In genomic region chr19:49874503-49875157, GRCh38 we compare ENCODE assay signal across 14 cellular contexts. TPM values are rescaled to one million over a fixed set of nuclear protein-coding genes. Genes with fewer than 3 reads are reported as not detected.
DNase-seq lines count a peak whose midpoint lies in the region; ATAC-seq and TF ChIP-seq lines count a peak whose summit lies in the region.
"Had no signal": no experiment of that assay in that cellular context is flagged by ENCODE, and none has a peak within 500 bp of the region (broad histone marks: within the 10 kb centered on the region; RNA-seq: fewer than 3 reads in every experiment).

No MANE protein-coding gene starts in this region.

- H3K4me1 ChIP-seq in MM.1S (ENCODE audit: low read length): peaks cover 16% of the 10 kb centered on the region

- ATAC-seq in HG02973 (IDR thresholded peaks at IDR 0.05; ENCODE audit: unreplicated experiment) (no peak), HG03175 (IDR thresholded peaks at IDR 0.05; ENCODE audit: unreplicated experiment) (no peak)
- ATAC-seq: activated T-helper 17 cell treated with anti-CD3 and anti-CD28 coated beads, Interleukin-2, amount 50 U/mL, for 72 hours; gastroesophageal sphincter had no signal

- intact Hi-C loops in dendritic cell treated with granulocyte-macrophage colony-stimulating factor and Interleukin-4, amounts not matched to agents 40 ng/mL and 50 ng/mL, for 4 days (cut with micrococcal nuclease): no loop called here

- no peak for TF ChIP-seq CTCF in MM.1S (IDR thresholded peaks at IDR 0.05; ENCODE audit: low read length)
- TF ChIP-seq CTCF in osteocyte (IDR thresholded peaks at IDR 0.05): no peak

- no peaks in the 10 kb centered on the region for H3K27me3 ChIP-seq in MM.1S (replicated peaks; ENCODE audit: insufficient read depth, low read length)
- H3K27me3 ChIP-seq: gastroesophageal sphincter, stomach had no signal

- peaks cover 12% of the 10 kb centered on the region; the same call in 1 of the 2 replicates for H3F3A ChIP-seq in MM.1S (ENCODE audit: insufficient read depth, low read length)

- H2AFZ ChIP-seq in MM.1S (ENCODE audit: low read length): no peak overlapping the region

- H4K20me1 ChIP-seq in MM.1S (ENCODE audit: insufficient read depth, low read length): no peaks in the 10 kb centered on the region

- H3K27ac Mint-ChIP-seq in T-helper 1 cell treated with Interleukin-12 subunit alpha and Interleukin-12 subunit beta and Interleukin-4 antibody, amounts not matched to agents 30 μg/mL and 1 μg/mL, for 36 hours: peak overlapping the region; percentile 18
- H3K27ac Mint-ChIP-seq in dendritic cell treated with granulocyte-macrophage colony-stimulating factor and Interleukin-4, amounts not matched to agents 40 ng/mL and 50 ng/mL, for 4 days: peak overlapping the region; percentile 7
- peak overlapping the region; percentile 64 for H3K27ac Mint-ChIP-seq in osteocyte (ENCODE audit: unreplicated experiment)
- H3K27ac Mint-ChIP-seq: activated T-helper 17 cell treated with anti-CD3 and anti-CD28 coated beads, Interleukin-2, amount 50 U/mL, for 72 hours had no signal

- no peaks in the 10 kb centered on the region for H3K27me3 Mint-ChIP-seq in T-helper 1 cell treated with Interleukin-12 subunit alpha and Interleukin-12 subunit beta and Interleukin-4 antibody, amounts not matched to agents 30 μg/mL and 1 μg/mL, for 36 hours (ENCODE audit: low read depth)
- no peaks in the 10 kb centered on the region for H3K27me3 Mint-ChIP-seq in dendritic cell treated with granulocyte-macrophage colony-stimulating factor and Interleukin-4, amounts not matched to agents 40 ng/mL and 50 ng/mL, for 4 days
- no peaks in the 10 kb centered on the region for H3K27me3 Mint-ChIP-seq in osteocyte (ENCODE audit: unreplicated experiment)
- H3K27me3 Mint-ChIP-seq: activated T-helper 17 cell treated with anti-CD3 and anti-CD28 coated beads, Interleukin-2, amount 50 U/mL, for 72 hours had no signal

- H3K4me3 ChIP-seq in MM.1S (ENCODE audit: low read length): no peak overlapping the region

- H3K79me2 ChIP-seq in MM.1S (ENCODE audit: low read length): peaks cover 60% of the 10 kb centered on the region

- no peaks in the 10 kb centered on the region for H3K36me3 ChIP-seq in MM.1S (replicated peaks; ENCODE audit: insufficient read depth, low read length)

- no peak overlapping the region for H3K4me3 Mint-ChIP-seq in T-helper 1 cell treated with Interleukin-12 subunit alpha and Interleukin-12 subunit beta and Interleukin-4 antibody, amounts not matched to agents 30 μg/mL and 1 μg/mL, for 36 hours
- H3K4me3 Mint-ChIP-seq in dendritic cell treated with granulocyte-macrophage colony-stimulating factor and Interleukin-4, amounts not matched to agents 40 ng/mL and 50 ng/mL, for 4 days: no peak overlapping the region
- peak overlapping the region; percentile 44 for H3K4me3 Mint-ChIP-seq in osteocyte (ENCODE audit: unreplicated experiment)
- H3K4me3 Mint-ChIP-seq: activated T-helper 17 cell treated with anti-CD3 and anti-CD28 coated beads, Interleukin-2, amount 50 U/mL, for 72 hours had no signal

- no peak overlapping the region; the same call in 1 of the 2 replicates for H3K9ac ChIP-seq in MM.1S (ENCODE audit: low read length)

- H3K36me3 Mint-ChIP-seq in T-helper 1 cell treated with Interleukin-12 subunit alpha and Interleukin-12 subunit beta and Interleukin-4 antibody, amounts not matched to agents 30 μg/mL and 1 μg/mL, for 36 hours (ENCODE audit: low read depth): peaks cover 8% of the 10 kb centered on the region
- H3K36me3 Mint-ChIP-seq in dendritic cell treated with granulocyte-macrophage colony-stimulating factor and Interleukin-4, amounts not matched to agents 40 ng/mL and 50 ng/mL, for 4 days (ENCODE audit: low read depth): no peaks in the 10 kb centered on the region
- peaks cover 12% of the 10 kb centered on the region for H3K36me3 Mint-ChIP-seq in osteocyte (ENCODE audit: unreplicated experiment)

- 0 out of 2 replicates have a peak overlapping the region, but pooled peaks have one; percentile 95 for H3K4me2 ChIP-seq in MM.1S (ENCODE audit: low read depth, low read length)

- H3K27ac ChIP-seq in MM.1S (ENCODE audit: low read length): no peak overlapping the region

- H3K9me3 ChIP-seq in MM.1S (replicated peaks; ENCODE audit: insufficient read depth, low read length): no peaks in the 10 kb centered on the region
- H3K9me3 ChIP-seq: gastroesophageal sphincter, stomach had no signal

- no peak for DNase-seq in T-helper 1 cell
- DNase-seq in MM.1S: no peak
- no peak for DNase-seq in osteocyte (ENCODE audit: extremely low spot score, unreplicated experiment)
- no peak for DNase-seq in foreskin melanocyte
- DNase-seq: NCI-H1930, nucleus accumbens, OCI-M1, stomach had no signal

- H3K4me1 Mint-ChIP-seq in T-helper 1 cell treated with Interleukin-12 subunit alpha and Interleukin-12 subunit beta and Interleukin-4 antibody, amounts not matched to agents 30 μg/mL and 1 μg/mL, for 36 hours (ENCODE audit: low read depth): peaks cover 38% of the 10 kb centered on the region
- H3K4me1 Mint-ChIP-seq in dendritic cell treated with granulocyte-macrophage colony-stimulating factor and Interleukin-4, amounts not matched to agents 40 ng/mL and 50 ng/mL, for 4 days (ENCODE audit: low read depth): peaks cover 64% of the 10 kb centered on the region
- peaks cover 29% of the 10 kb centered on the region for H3K4me1 Mint-ChIP-seq in osteocyte (ENCODE audit: unreplicated experiment)

- H3K9me3 Mint-ChIP-seq in T-helper 1 cell treated with Interleukin-12 subunit alpha and Interleukin-12 subunit beta and Interleukin-4 antibody, amounts not matched to agents 30 μg/mL and 1 μg/mL, for 36 hours: no peaks in the 10 kb centered on the region
- H3K9me3 Mint-ChIP-seq in dendritic cell treated with granulocyte-macrophage colony-stimulating factor and Interleukin-4, amounts not matched to agents 40 ng/mL and 50 ng/mL, for 4 days: no peaks in the 10 kb centered on the region
- no peaks in the 10 kb centered on the region for H3K9me3 Mint-ChIP-seq in osteocyte (ENCODE audit: unreplicated experiment)
- H3K9me3 Mint-ChIP-seq: activated T-helper 17 cell treated with anti-CD3 and anti-CD28 coated beads, Interleukin-2, amount 50 U/mL, for 72 hours had no signal

- no peaks in the 10 kb centered on the region for H3K9me2 ChIP-seq in MM.1S (replicated peaks; ENCODE audit: insufficient read depth, low read length)

RNA-seq across cellular contexts. Expression of gene AKT1S1, which starts 2.5 kb away (rescaled TPM):
- 59.7 and 61.2 TPM in 2 replicates for total RNA-seq in osteocyte

RNA-seq across cellular contexts. Expression of gene TBC1D17, which starts 2.9 kb away (rescaled TPM):
- total RNA-seq in osteocyte: 69.2 and 71.9 TPM in 2 replicates

RNA-seq across cellular contexts. Expression of gene PNKP, which starts 7.3 kb away (rescaled TPM):
- total RNA-seq in osteocyte: 68.3 and 76.4 TPM in 2 replicates

RNA-seq across cellular contexts. Expression of gene IL4I1, which starts 22.1 kb away (rescaled TPM):
- 0.55 TPM in 1 of 2 replicates, not detected in the other for total RNA-seq in osteocyte

RNA-seq across cellular contexts. Expression of gene PTOV1, which starts 23.7 kb away (rescaled TPM):
- 266 and 295 TPM in 2 replicates for total RNA-seq in osteocyte

Comparison
In these comparisons a context has a peak if more than half of its experiments do, and no peak if none do; other contexts are left out.
1. H3K27ac Mint-ChIP-seq: peak in every context shown above with its lines; median percentile 64 in osteocyte; 18 in T-helper 1 cell treated with Interleukin-12 subunit alpha and Interleukin-12 subunit beta and Interleukin-4 antibody, amounts not matched to agents 30 μg/mL and 1 μg/mL, for 36 hours; 7 in dendritic cell treated with granulocyte-macrophage colony-stimulating factor and Interleukin-4, amounts not matched to agents 40 ng/mL and 50 ng/mL, for 4 days.